ENCODE assay signal across 19 cellular contexts in the genomic region with DNA sequence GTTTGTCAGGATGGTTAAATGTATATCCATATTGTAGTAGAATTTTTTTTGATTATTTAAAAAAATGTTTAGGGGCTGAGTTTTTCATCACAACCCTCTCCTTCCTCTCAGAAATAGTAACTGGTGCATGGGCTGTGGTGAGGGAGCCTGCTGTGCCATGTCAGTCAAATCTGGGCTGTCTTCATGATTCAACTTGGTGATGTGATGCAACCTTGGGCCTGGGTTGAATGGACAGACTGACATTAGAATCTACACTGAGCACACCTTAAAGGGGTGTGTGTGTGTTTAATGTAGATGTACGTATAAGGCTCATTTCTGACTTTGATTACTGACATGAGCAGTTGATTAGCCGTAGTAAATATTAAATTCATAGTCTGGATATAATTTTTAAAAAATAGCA. TPM values are rescaled to one million over a fixed set of nuclear protein-coding genes. Genes with fewer than 3 reads are reported as not detected.
A peak's percentile ranks its signal among the peaks of the same experiment; 100 is the strongest.
DNase-seq lines count a peak whose midpoint lies in the region; ATAC-seq, FAIRE-seq and TF ChIP-seq lines count a peak whose summit lies in the region.
"Had no signal": no experiment of that assay in that cellular context is flagged by ENCODE, and none has a peak within 500 bp of the region (broad histone marks: within the 10 kb centered on the region; RNA-seq: fewer than 3 reads in every experiment).

No MANE protein-coding gene starts in this region.

- no peaks in the 10 kb centered on the region for H3K27me3 ChIP-seq in Panc1 (ENCODE audit: control insufficient read depth, insufficient read depth, low read length)
- H3K27me3 ChIP-seq: stomach had no signal

- no peak for FAIRE-seq in urothelium cell line (lab: Jason Lieb, UNC)
- FAIRE-seq: GM12891 had no signal

- H3K36me3 ChIP-seq in Panc1 (ENCODE audit: control insufficient read depth, insufficient read depth, low read length), result no peaks in the 10 kb centered on the region

- no peak overlapping the region for H3K4me3 Mint-ChIP-seq in activated T-helper 17 cell treated with anti-CD3 and anti-CD28 coated beads, Interleukin-2, amount 50 U/mL, for 72 hours
- H3K4me3 Mint-ChIP-seq: activated naive CD8-positive, alpha-beta T cell treated with anti-CD3 and anti-CD28 coated beads, Interleukin-2, amount 10 ng/mL, durations not matched to agents 7 days and 5 days; T-helper 1 cell treated with Interleukin-12 subunit alpha and Interleukin-12 subunit beta and Interleukin-4 antibody, amounts not matched to agents 30 μg/mL and 1 μg/mL, for 36 hours had no signal

- in situ Hi-C loops in Panc1 (cut with HindIII; ENCODE audit: low pct_unique_long_range_greater_than_20kb, low sequenced_read_pairs), result no loop called here

- ATAC-seq in Panc1, result no peak
- peak; percentile 76 for ATAC-seq in esophagus mucosa
- ATAC-seq in activated T-helper 17 cell treated with anti-CD3 and anti-CD28 coated beads, Interleukin-2, amount 50 U/mL, for 72 hours (replicated peaks), result no peak
- ATAC-seq: left ventricle myocardium superior had no signal

- no peak overlapping the region for H3K4me3 ChIP-seq in Panc1 (ENCODE audit: low read depth in 2 of 2, low read length in 2 of 2)
- H3K4me3 ChIP-seq: stomach had no signal

- peaks cover 13% of the 10 kb centered on the region for H3K4me1 ChIP-seq in Panc1 (ENCODE audit: control insufficient read depth, insufficient read depth, low read length)

- H3K9me3 ChIP-seq in Panc1 (ENCODE audit: control insufficient read depth, insufficient read depth, low read depth, low read length), result no peaks in the 10 kb centered on the region
- H3K9me3 ChIP-seq: Caco-2, stomach had no signal

- POLR2A ChIA-PET in Panc1 (lab: Charles Lee), result no interaction called here

- H3K4me1 Mint-ChIP-seq in activated T-helper 17 cell treated with anti-CD3 and anti-CD28 coated beads, Interleukin-2, amount 50 U/mL, for 72 hours, result peaks cover 38% of the 10 kb centered on the region

- CTCF ChIA-PET in Panc1 (lab: Charles Lee), result interaction anchor here (0.6 kb wide), 1 partner anchor 87 kb away, joined by 6 read pairs; no protein-coding TSS in a partner anchor

- H3K27ac ChIP-seq in Panc1 (ENCODE audit: low read length), result peak overlapping the region; percentile 5; the same call in 1 of the 2 replicates
- H3K27ac ChIP-seq: stomach had no signal

- peaks cover 29% of the 10 kb centered on the region for H3K36me3 Mint-ChIP-seq in activated T-helper 17 cell treated with anti-CD3 and anti-CD28 coated beads, Interleukin-2, amount 50 U/mL, for 72 hours (ENCODE audit: low read depth)

- TF ChIP-seq CTCF in Panc1 (IDR thresholded peaks at IDR 0.05), result no peak

- intact Hi-C loops in Panc1 (cut with micrococcal nuclease; ENCODE audit: unreplicated experiment), result no loop called here

- H3K9me3 Mint-ChIP-seq in activated T-helper 17 cell treated with anti-CD3 and anti-CD28 coated beads, Interleukin-2, amount 50 U/mL, for 72 hours, result no peaks in the 10 kb centered on the region
- H3K9me3 Mint-ChIP-seq: activated naive CD8-positive, alpha-beta T cell treated with anti-CD3 and anti-CD28 coated beads, Interleukin-2, amount 10 ng/mL, durations not matched to agents 7 days and 5 days; T-helper 1 cell treated with Interleukin-12 subunit alpha and Interleukin-12 subunit beta and Interleukin-4 antibody, amounts not matched to agents 30 μg/mL and 1 μg/mL, for 36 hours had no signal

- no peak overlapping the region for H3K27ac Mint-ChIP-seq in activated T-helper 17 cell treated with anti-CD3 and anti-CD28 coated beads, Interleukin-2, amount 50 U/mL, for 72 hours
- H3K27ac Mint-ChIP-seq: activated naive CD8-positive, alpha-beta T cell treated with anti-CD3 and anti-CD28 coated beads, Interleukin-2, amount 10 ng/mL, durations not matched to agents 7 days and 5 days; T-helper 1 cell treated with Interleukin-12 subunit alpha and Interleukin-12 subunit beta and Interleukin-4 antibody, amounts not matched to agents 30 μg/mL and 1 μg/mL, for 36 hours had no signal

- peak; percentile 38 for DNase-seq in stimulated activated CD4-positive, alpha-beta T cell treated with anti-CD3 and anti-CD28 coated beads, Interleukin-1b, Interleukin-23, amount 100 ng/mL, for 48 hours
- DNase-seq in stimulated activated CD4-positive, alpha-beta T cell treated with anti-CD3 and anti-CD28 coated beads, Interleukin-4, amount 100 ng/mL, for 4 hours, result no peak
- DNase-seq in Panc1 (ENCODE audit: low read depth, low spot score) (no peak), urothelium cell line (ENCODE audit: low spot score) (no peak), NCI-H2107 (lab: John Stamatoyannopoulos, UW) (no peak), AG20443 (ENCODE audit: low spot score) (no peak)
- DNase-seq: activated naive CD8-positive, alpha-beta T cell treated with anti-CD3 and anti-CD28 coated beads, Interleukin-2, amount 10 ng/mL, durations not matched to agents 7 days and 5 days; Caco-2; KBM-7; left ventricle myocardium superior; NCI-H187 treated with DMSO at 0.1 percent for 48 hours; NCI-H524; posterior cingulate gyrus; stimulated activated CD4-positive, alpha-beta T cell treated with anti-CD3 and anti-CD28 coated beads, Interleukin-12 subunit alpha, Interleukin-12 subunit beta, amount 100 ng/mL, for 4 hours; stomach had no signal

- no TSS peak for BruUV-seq in Panc1 (replicated peaks; lab: Mats Ljungman, UMichigan)

- no peaks in the 10 kb centered on the region for H3K27me3 Mint-ChIP-seq in activated T-helper 17 cell treated with anti-CD3 and anti-CD28 coated beads, Interleukin-2, amount 50 U/mL, for 72 hours
- H3K27me3 Mint-ChIP-seq: activated naive CD8-positive, alpha-beta T cell treated with anti-CD3 and anti-CD28 coated beads, Interleukin-2, amount 10 ng/mL, durations not matched to agents 7 days and 5 days had no signal

RNA-seq across cellular contexts. Expression of gene TJAP1, which starts 3.7 kb away (rescaled TPM):
- total RNA-seq in Panc1 (2021; ENCODE audit: unreplicated experiment) (42.7 TPM), esophagus mucosa (8.9 TPM)
- polyA plus RNA-seq in Panc1 (2012; ENCODE audit: insufficient read length), result 37.8 TPM
- 10 to 100 TPM; 37.8 to 38.4 TPM for total RNA-seq in activated T-helper 17 cell treated with anti-CD3 and anti-CD28 coated beads, Interleukin-2, amount 50 U/mL, for 72 hours

RNA-seq across cellular contexts. Expression of gene DLK2, which starts 25.7 kb away (rescaled TPM):
- total RNA-seq in Panc1 (2021; ENCODE audit: unreplicated experiment) (19.1 TPM), esophagus mucosa (8.9 TPM)
- 28.1 TPM for polyA plus RNA-seq in Panc1 (2012; ENCODE audit: insufficient read length)
- total RNA-seq in activated T-helper 17 cell treated with anti-CD3 and anti-CD28 coated beads, Interleukin-2, amount 50 U/mL, for 72 hours, result 1 to 10 TPM; 1.3 to 2.8 TPM

RNA-seq across cellular contexts. Expression of gene LRRC73, which starts 29.1 kb away (rescaled TPM):
- 2.9 TPM for total RNA-seq in Panc1 (2021; ENCODE audit: unreplicated experiment)
- 2.8 TPM for polyA plus RNA-seq in Panc1 (2012; ENCODE audit: insufficient read length)
- 0.20 TPM for total RNA-seq in esophagus mucosa
- total RNA-seq in activated T-helper 17 cell treated with anti-CD3 and anti-CD28 coated beads, Interleukin-2, amount 50 U/mL, for 72 hours, result under 1 TPM; 0.26 to 0.35 TPM

RNA-seq across cellular contexts. Expression of gene YIPF3, which starts 35.7 kb away (rescaled TPM):
- total RNA-seq in Panc1 (2021; ENCODE audit: unreplicated experiment) (81.8 TPM), esophagus mucosa (41.8 TPM)
- polyA plus RNA-seq in Panc1 (2012; ENCODE audit: insufficient read length), result 154 TPM
- 10 to 100 TPM; 51.5 to 66.7 TPM for total RNA-seq in activated T-helper 17 cell treated with anti-CD3 and anti-CD28 coated beads, Interleukin-2, amount 50 U/mL, for 72 hours

RNA-seq across cellular contexts. Expression of gene POLR1C, which starts 35.8 kb away (rescaled TPM):
- total RNA-seq in Panc1 (2021; ENCODE audit: unreplicated experiment) (65.1 TPM), esophagus mucosa (33.0 TPM)
- polyA plus RNA-seq in Panc1 (2012; ENCODE audit: insufficient read length), result 33.6 TPM
- total RNA-seq in activated T-helper 17 cell treated with anti-CD3 and anti-CD28 coated beads, Interleukin-2, amount 50 U/mL, for 72 hours, result 10 to 100 TPM; 30.1 to 67.8 TPM
